ENCODE assay signal across 9 cellular contexts in the genomic region with DNA sequence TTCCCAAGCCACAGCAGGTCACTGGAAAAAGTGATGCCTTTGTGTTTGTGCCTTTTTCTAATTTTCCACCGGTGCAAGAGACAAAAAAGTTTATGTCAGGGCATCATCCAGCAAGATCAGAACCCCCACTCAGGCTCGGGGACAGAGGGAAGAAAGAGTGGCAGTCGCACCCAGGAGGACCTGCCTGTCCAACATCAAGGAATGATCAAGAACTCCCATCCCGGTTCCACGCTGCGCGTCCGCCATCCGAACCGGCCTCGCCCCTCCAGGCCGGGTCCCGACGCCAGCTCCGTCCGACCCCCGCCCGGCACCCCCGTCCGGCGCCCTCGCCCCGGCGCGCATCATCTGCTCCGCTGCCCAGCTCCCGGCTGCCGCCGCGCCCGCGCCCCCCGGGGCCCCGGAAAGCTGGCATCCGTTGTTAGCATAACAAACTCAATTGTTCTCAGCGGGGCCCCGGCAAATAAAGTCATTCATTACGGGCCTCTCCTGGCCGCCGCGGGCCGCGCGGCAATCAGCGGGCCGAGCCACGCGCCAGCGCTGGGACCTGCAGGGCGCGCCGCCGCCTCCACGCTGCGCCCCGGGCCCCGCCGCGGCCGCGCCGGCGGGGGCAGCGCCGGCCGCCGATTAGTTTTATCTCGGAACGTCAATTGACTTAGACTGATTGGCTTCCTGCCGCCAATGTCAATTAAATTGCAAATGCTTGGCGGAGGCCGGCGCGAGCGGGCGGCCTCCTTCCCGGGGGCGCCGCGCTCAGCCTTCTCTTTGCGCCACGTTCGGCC. TPM values are rescaled to one million over a fixed set of nuclear protein-coding genes. Genes with fewer than 3 reads are reported as not detected.
DNase-seq lines count a peak whose midpoint lies in the region; ATAC-seq and TF ChIP-seq lines count a peak whose summit lies in the region.
"Had no signal": no experiment of that assay in that cellular context is flagged by ENCODE, and none has a peak within 500 bp of the region (broad histone marks: within the 10 kb centered on the region; RNA-seq: fewer than 3 reads in every experiment).

No MANE protein-coding gene starts in this region.

- peaks cover 6% of the 10 kb centered on the region for H3K9me3 Mint-ChIP-seq in activated naive CD4-positive, alpha-beta T cell treated with anti-CD3 and anti-CD28 coated beads, Interleukin-2, amount 50 U/mL, for 24 hours
- H3K9me3 Mint-ChIP-seq in activated B cell treated with CpG ODN at 0.5 μM for 24 hours, result no peaks in the 10 kb centered on the region

- 2% methylated on average over 8 to 56 of the region's 83 CpGs for WGBS in testis, 2 donors

- H3K36me3 ChIP-seq in testis (ENCODE audit: low read depth, missing control alignments) (no peaks in the 10 kb centered on the region), WERI-Rb-1 (peaks cover 45% of the 10 kb centered on the region)

- H3K27ac Mint-ChIP-seq in activated naive CD4-positive, alpha-beta T cell treated with anti-CD3 and anti-CD28 coated beads, Interleukin-2, amount 50 U/mL, for 24 hours, result no peak overlapping the region
- H3K27ac Mint-ChIP-seq in activated B cell treated with CpG ODN at 0.5 μM for 24 hours, result peak overlapping the region; percentile 84

- TF ChIP-seq CTCF in activated B cell treated with CpG ODN at 0.5 μM for 24 hours (IDR thresholded peaks at IDR 0.05), result no peak
- TF ChIP-seq CTCF in testis (IDR thresholded peaks at IDR 0.05), result no peak
- TF ChIP-seq CTCF in WERI-Rb-1 (IDR thresholded peaks at IDR 0.05; ENCODE audit: low read depth, low read length), result no peak

- ATAC-seq in activated B cell treated with CpG ODN at 0.5 μM for 24 hours (ENCODE audit: low read depth), result no peak
- ATAC-seq in GM18517 (IDR thresholded peaks at IDR 0.05; ENCODE audit: unreplicated experiment), result no peak
- no peak for ATAC-seq in HG03196 (IDR thresholded peaks at IDR 0.05; ENCODE audit: unreplicated experiment)

- H3K9me3 ChIP-seq in testis (no peaks in the 10 kb centered on the region), WERI-Rb-1 (ENCODE audit: severe bottlenecking) (no peaks in the 10 kb centered on the region)

- H3K27ac ChIP-seq in testis (no peak overlapping the region), WERI-Rb-1 (no peak overlapping the region)
- H3K27ac ChIP-seq: VCaP had no signal

- H3K36me3 Mint-ChIP-seq in activated naive CD4-positive, alpha-beta T cell treated with anti-CD3 and anti-CD28 coated beads, Interleukin-2, amount 50 U/mL, for 24 hours, result peaks cover 5% of the 10 kb centered on the region
- peaks cover 74% of the 10 kb centered on the region for H3K36me3 Mint-ChIP-seq in activated B cell treated with CpG ODN at 0.5 μM for 24 hours (ENCODE audit: low read depth)

- DNase-seq in activated naive CD4-positive, alpha-beta T cell (lab: John Stamatoyannopoulos, UW), result no peak
- DNase-seq in activated B cell treated with CpG ODN at 0.5 μM for 24 hours (no peak), iPS-NIHi7 (ENCODE audit: extremely low spot score) (peak; percentile 57), testis (peak; percentile 28), WERI-Rb-1 (no peak)

- CTCF ChIA-PET in activated B cell treated with CpG ODN at 0.5 μM for 24 hours (lab: Charles Lee), result interaction anchor here (1.0 kb wide), 1 partner anchor 343 kb away, joined by 3 read pairs; no protein-coding TSS in a partner anchor

- H3K4me3 ChIP-seq in testis (peak overlapping the region in 1 of 2 donors; percentile 49), WERI-Rb-1 (ENCODE audit: low read depth, low read length) (no peak overlapping the region)

- H3K4me1 Mint-ChIP-seq in activated naive CD4-positive, alpha-beta T cell treated with anti-CD3 and anti-CD28 coated beads, Interleukin-2, amount 50 U/mL, for 24 hours, result peaks cover 20% of the 10 kb centered on the region
- H3K4me1 Mint-ChIP-seq in activated B cell treated with CpG ODN at 0.5 μM for 24 hours, result peaks cover 88% of the 10 kb centered on the region

- H3K4me1 ChIP-seq in testis, result no peaks in the 10 kb centered on the region

- H3K27me3 Mint-ChIP-seq in activated naive CD4-positive, alpha-beta T cell treated with anti-CD3 and anti-CD28 coated beads, Interleukin-2, amount 50 U/mL, for 24 hours, result peaks cover 54% of the 10 kb centered on the region
- H3K27me3 Mint-ChIP-seq in activated B cell treated with CpG ODN at 0.5 μM for 24 hours, result no peaks in the 10 kb centered on the region

- POLR2A ChIA-PET in activated B cell treated with CpG ODN at 0.5 μM for 24 hours (lab: Charles Lee), result interaction anchor here (0.6 to 2.0 kb wide), 2 partner anchors 16 to 289 kb away, joined by 3 to 8 read pairs; no protein-coding TSS in a partner anchor

- no peak for TF ChIP-seq POLR2A in testis (IDR thresholded peaks at IDR 0.05)

- peak overlapping the region; percentile 71 for H3K4me3 Mint-ChIP-seq in activated naive CD4-positive, alpha-beta T cell treated with anti-CD3 and anti-CD28 coated beads, Interleukin-2, amount 50 U/mL, for 24 hours
- peak overlapping the region; percentile 69 for H3K4me3 Mint-ChIP-seq in activated B cell treated with CpG ODN at 0.5 μM for 24 hours

- intact Hi-C loops in activated B cell treated with CpG ODN at 0.5 μM for 24 hours (cut with micrococcal nuclease) (no loop called here), testis (cut with DNase I; ENCODE audit: low total_unique reads) (no loop called here)

- H3K27me3 ChIP-seq in testis (no peaks in the 10 kb centered on the region), WERI-Rb-1 (ENCODE audit: insufficient read depth, low read depth, severe bottlenecking) (no peaks in the 10 kb centered on the region)

RNA-seq across cellular contexts. Expression of gene PAX5, which starts 48.1 kb away (rescaled TPM):
- total RNA-seq in activated B cell treated with CpG ODN at 0.5 μM for 24 hours, result 580 and 619 TPM in 2 replicates
- total RNA-seq in testis, result 1 to 10 TPM in 1 of 2 donors, under 1 TPM in 1; 0.79 to 1.9 TPM
- 1.3 TPM for polyA plus RNA-seq in testis (ENCODE audit: insufficient read depth, low read depth, low replicate concordance)

Comparison
In these comparisons a context has a peak if more than half of its experiments do, and no peak if none do; other contexts are left out.
1. DNase-seq: peak in iPS-NIHi7 (single experiment) and testis (single experiment); none in activated naive CD4-positive, alpha-beta T cell (0 of 4), activated B cell treated with CpG ODN at 0.5 μM for 24 hours (single experiment) and WERI-Rb-1 (single experiment).
2. RNA of gene PAX5, which starts 48.1 kb away (total RNA-seq): 580 to 619 TPM in activated B cell treated with CpG ODN at 0.5 μM for 24 hours; 0.79 to 1.9 TPM in testis; every median in the first group is over 100 times any median in the second.